ENCODE assay signal across 17 cellular contexts in the genomic region with DNA sequence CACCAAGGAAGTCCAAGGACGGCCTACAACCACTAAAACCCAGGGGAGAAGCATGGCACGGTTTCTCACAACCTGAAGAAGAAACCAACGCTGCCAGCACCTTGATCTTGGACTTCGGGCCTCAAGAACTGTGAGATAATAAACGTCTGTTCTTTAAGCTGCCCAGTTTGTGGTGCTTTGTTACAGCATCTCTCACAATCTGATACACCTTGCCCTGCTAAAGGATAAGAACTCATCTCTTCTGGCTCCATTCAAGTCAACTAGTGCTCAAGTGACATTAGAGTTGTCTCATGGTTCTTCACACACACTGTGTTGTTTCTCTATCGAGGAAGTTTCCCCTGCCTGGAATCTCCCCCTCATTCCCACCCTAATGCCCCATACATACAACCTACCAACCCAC.
DNase-seq lines count a peak whose midpoint lies in the region; ATAC-seq and TF ChIP-seq lines count a peak whose summit lies in the region.
"Had no signal": no experiment of that assay in that cellular context is flagged by ENCODE, and none has a peak within 500 bp of the region (broad histone marks: within the 10 kb centered on the region; RNA-seq: fewer than 3 reads in every experiment).

No MANE protein-coding gene starts in this region.

- ATAC-seq in IMR-90 (ENCODE audit: low read depth): no peak
- ATAC-seq in HG02884 (IDR thresholded peaks at IDR 0.05; ENCODE audit: unreplicated experiment): no peak
- ATAC-seq: A549; CD8-positive, alpha-beta T cell had no signal

- POLR2A ChIA-PET in IMR-90 (lab: Charles Lee; ENCODE audit: unreplicated experiment): no interaction called here

- no peak for TF ChIP-seq RAD21 in IMR-90 (IDR thresholded peaks at IDR 0.05; ENCODE audit: low read length)

- in situ Hi-C loops in IMR-90 (cut with MboI; ENCODE audit: low sequenced_read_pairs): no loop called here

- 89% methylated on average over 3 of the region's 6 CpGs; no CpG with 5 or more reads in 1 of the 2 experiments for WGBS in IMR-90 (ENCODE audit: extremely low coverage in 2 of 2, insufficient read length in 1 of 2), 2 experiments

- peaks cover 1% of the 10 kb centered on the region for H3K4me1 Mint-ChIP-seq in activated CD4-positive, alpha-beta T cell treated with anti-CD3 and anti-CD28 coated beads, Interleukin-2, amount 10 ng/mL, durations not matched to agents 24 days and 14 days
- H3K4me1 Mint-ChIP-seq in endothelial cell (ENCODE audit: unreplicated experiment): no peaks in the 10 kb centered on the region
- H3K4me1 Mint-ChIP-seq: B cell had no signal

- peak; percentile 32 for DNase-seq in activated CD4-positive, alpha-beta T cell treated with anti-CD3 and anti-CD28 coated beads, Interleukin-2, amount 10 ng/mL, durations not matched to agents 24 days and 14 days
- DNase-seq in activated CD4-positive, alpha-beta T cell treated with anti-CD3 and anti-CD28 coated beads for 1 hour: no peak
- DNase-seq in IMR-90: no peak
- DNase-seq in endothelial cell (ENCODE audit: low spot score): no peak
- DNase-seq: AML-193; Caco-2; Calu3; CD4-positive, alpha-beta T cell; CD8-positive, alpha-beta T cell; DMS79 treated with DMSO at 0.1 percent for 48 hours; GF-D8 had no signal

- H3K4me2 ChIP-seq in IMR-90 (ENCODE audit: low read depth, low read length): no peak overlapping the region
- H3K4me2 ChIP-seq: A549; BLaER1 treated with 17β-estradiol and CSF1 and Interleukin-3, amounts not matched to agents 10 nM and 100 nM had no signal

- no peak overlapping the region for H2BK5ac ChIP-seq in IMR-90 (ENCODE audit: low read depth, low read length, poor library complexity, severe bottlenecking)

- H4K8ac ChIP-seq in IMR-90 (ENCODE audit: low read depth in 2 of 2, low read length in 2 of 2): no peak overlapping the region

- H4K20me1 ChIP-seq in IMR-90 (ENCODE audit: insufficient read depth, low read length): no peaks in the 10 kb centered on the region
- H4K20me1 ChIP-seq: BLaER1 treated with 17β-estradiol and CSF1 and Interleukin-3, amounts not matched to agents 10 nM and 100 nM had no signal

- no peak overlapping the region for H4K91ac ChIP-seq in IMR-90 (ENCODE audit: insufficient read depth, low read depth, low read length)

- H2BK20ac ChIP-seq in IMR-90 (ENCODE audit: low read depth, low read length): 0 out of 2 replicates have a peak overlapping the region, but pooled peaks have one; percentile 63

- H3K4me3 Mint-ChIP-seq in activated CD4-positive, alpha-beta T cell treated with anti-CD3 and anti-CD28 coated beads, Interleukin-2, amount 10 ng/mL, durations not matched to agents 24 days and 14 days: no peak overlapping the region
- H3K4me3 Mint-ChIP-seq in endothelial cell (ENCODE audit: unreplicated experiment): no peak overlapping the region
- H3K4me3 Mint-ChIP-seq: B cell; CD4-positive, alpha-beta T cell; CD8-positive, alpha-beta T cell had no signal

- no peaks in the 10 kb centered on the region for H3K9me1 ChIP-seq in IMR-90 (ENCODE audit: insufficient read depth, low read length)

- no peak overlapping the region; the same call in 1 of the 2 replicates for H2AK5ac ChIP-seq in IMR-90 (ENCODE audit: low read depth, low read length)

- H3K9me3 Mint-ChIP-seq in activated CD4-positive, alpha-beta T cell treated with anti-CD3 and anti-CD28 coated beads, Interleukin-2, amount 10 ng/mL, durations not matched to agents 24 days and 14 days: peaks cover 4% of the 10 kb centered on the region
- H3K9me3 Mint-ChIP-seq in endothelial cell (ENCODE audit: unreplicated experiment): no peaks in the 10 kb centered on the region
- H3K9me3 Mint-ChIP-seq: CD4-positive, alpha-beta T cell; CD8-positive, alpha-beta T cell had no signal

- H3K14ac ChIP-seq in IMR-90 (replicated peaks; ENCODE audit: low read depth, low read length): no peak overlapping the region; the same call in 1 of the 2 replicates

- no peak overlapping the region for H4K5ac ChIP-seq in IMR-90 (ENCODE audit: low read depth, low read length)

- no peak for TF ChIP-seq CTCF in IMR-90 (conservative IDR thresholded peaks at IDR 0.05; ENCODE audit: low read depth, low read length)
- no peak for TF ChIP-seq CTCF in endothelial cell (IDR thresholded peaks at IDR 0.05; ENCODE audit: unreplicated experiment)

- H2AFZ ChIP-seq in IMR-90 (replicated peaks; ENCODE audit: low read length, poor library complexity): no peak overlapping the region

- CTCF ChIA-PET in IMR-90 (lab: Yijun Ruan, JAX): no interaction called here

- no peaks in the 10 kb centered on the region for H3K4me1 ChIP-seq in IMR-90 (ENCODE audit: control insufficient read depth, insufficient read depth, low read length)
- H3K4me1 ChIP-seq: A549; BLaER1 treated with 17β-estradiol and CSF1 and Interleukin-3, amounts not matched to agents 10 nM and 100 nM; Caco-2 had no signal

- no peak overlapping the region for H3K4me3 ChIP-seq in IMR-90 (ENCODE audit: insufficient read depth, low read depth, low read length)
- H3K4me3 ChIP-seq: A549; BLaER1 treated with 17β-estradiol and CSF1 and Interleukin-3, amounts not matched to agents 10 nM and 100 nM had no signal

- intact Hi-C loops in activated CD4-positive, alpha-beta T cell treated with anti-CD3 and anti-CD28 coated beads, Interleukin-2, amount 10 ng/mL, durations not matched to agents 24 days and 14 days (cut with micrococcal nuclease): no loop called here
- intact Hi-C loops in IMR-90 (cut with micrococcal nuclease): no loop called here

- H2BK15ac ChIP-seq in IMR-90 (ENCODE audit: low read depth, low read length): no peak overlapping the region

- no peak overlapping the region for H2AK9ac ChIP-seq in IMR-90 (replicated peaks; ENCODE audit: low read depth, low read length, poor library complexity)

- dilution Hi-C loops in IMR-90 (cut with HindIII; ENCODE audit: low sequenced_read_pairs, unreplicated experiment): no loop called here

- no peak overlapping the region for H3K27ac Mint-ChIP-seq in activated CD4-positive, alpha-beta T cell treated with anti-CD3 and anti-CD28 coated beads, Interleukin-2, amount 10 ng/mL, durations not matched to agents 24 days and 14 days
- peak overlapping the region; percentile 40 for H3K27ac Mint-ChIP-seq in endothelial cell (ENCODE audit: unreplicated experiment)
- H3K27ac Mint-ChIP-seq: B cell; CD4-positive, alpha-beta T cell; CD8-positive, alpha-beta T cell had no signal

- H3K36me3 Mint-ChIP-seq in activated CD4-positive, alpha-beta T cell treated with anti-CD3 and anti-CD28 coated beads, Interleukin-2, amount 10 ng/mL, durations not matched to agents 24 days and 14 days (ENCODE audit: low read depth): no peaks in the 10 kb centered on the region
- no peaks in the 10 kb centered on the region for H3K36me3 Mint-ChIP-seq in endothelial cell (ENCODE audit: low read depth, unreplicated experiment)
- H3K36me3 Mint-ChIP-seq: CD8-positive, alpha-beta T cell had no signal

- H3K18ac ChIP-seq in IMR-90 (ENCODE audit: low read depth, low read length): no peak overlapping the region

- H3K36me3 ChIP-seq in IMR-90 (ENCODE audit: control insufficient read depth, insufficient read depth, low read length): no peaks in the 10 kb centered on the region
- H3K36me3 ChIP-seq: BLaER1 treated with 17β-estradiol and CSF1 and Interleukin-3, amounts not matched to agents 10 nM and 100 nM had no signal

- no peak overlapping the region for H3K23ac ChIP-seq in IMR-90 (ENCODE audit: low read depth, low read length)

- TF ChIP-seq POLR2A in IMR-90 (IDR thresholded peaks at IDR 0.05; ENCODE audit: low read depth, low read length): no peak

- no peaks in the 10 kb centered on the region for H3K27me3 ChIP-seq in IMR-90 (ENCODE audit: control insufficient read depth, insufficient read depth, low read length)
- H3K27me3 ChIP-seq: BLaER1 treated with 17β-estradiol and CSF1 and Interleukin-3, amounts not matched to agents 10 nM and 100 nM had no signal

- no peak overlapping the region for H3K9ac ChIP-seq in IMR-90 (ENCODE audit: low read depth, low read length)
- H3K9ac ChIP-seq: BLaER1 treated with 17β-estradiol and CSF1 and Interleukin-3, amounts not matched to agents 10 nM and 100 nM had no signal

- no peaks in the 10 kb centered on the region for H3K79me1 ChIP-seq in IMR-90 (ENCODE audit: low read depth in 1 of 2, low read length in 2 of 2)

- no peak overlapping the region for H2BK120ac ChIP-seq in IMR-90 (ENCODE audit: low read depth, low read length)

- no peak overlapping the region for H3K27ac ChIP-seq in IMR-90 (ENCODE audit: insufficient read depth, low read length)
- H3K27ac ChIP-seq: 22Rv1; A549; BLaER1 treated with 17β-estradiol and CSF1 and Interleukin-3, amounts not matched to agents 10 nM and 100 nM; C4-2B had no signal

- H3K27me3 Mint-ChIP-seq in activated CD4-positive, alpha-beta T cell treated with anti-CD3 and anti-CD28 coated beads, Interleukin-2, amount 10 ng/mL, durations not matched to agents 24 days and 14 days: no peaks in the 10 kb centered on the region
- H3K27me3 Mint-ChIP-seq in endothelial cell (ENCODE audit: unreplicated experiment): no peaks in the 10 kb centered on the region
- H3K27me3 Mint-ChIP-seq: B cell; CD4-positive, alpha-beta T cell had no signal

- no TSS peak for BruUV-seq in IMR-90 (replicated peaks; lab: Mats Ljungman, UMichigan)

- H3K9me3 ChIP-seq in IMR-90 (ENCODE audit: control insufficient read depth, insufficient read depth, low read length): no peaks in the 10 kb centered on the region
- H3K9me3 ChIP-seq: A549, Caco-2 had no signal

- H3K4ac ChIP-seq in IMR-90 (ENCODE audit: low read depth, low read length): no peak overlapping the region; the same call in 1 of the 2 replicates

- H3K56ac ChIP-seq in IMR-90 (ENCODE audit: extremely low read depth, insufficient read depth, low read length): no peak overlapping the region

TF ChIP-seq in IMR-90, 13 proteins besides CTCF, POLR2A, EP300 and RAD21 (continues in another document):
- no peak for TF ChIP-seq SMC3 (IDR thresholded peaks at IDR 0.05; ENCODE audit: low read depth, low read length)
- TF ChIP-seq MXI1 (IDR thresholded peaks at IDR 0.05; ENCODE audit: borderline replicate concordance, low read depth, low read length): no peak
- no peak for TF ChIP-seq MAFK (IDR thresholded peaks at IDR 0.05; ENCODE audit: low read depth, low read length)
- no peak for TF ChIP-seq FOS (IDR thresholded peaks at IDR 0.05; ENCODE audit: low read depth, low read length)
- TF ChIP-seq MAZ (IDR thresholded peaks at IDR 0.05; ENCODE audit: borderline replicate concordance, low read depth, low read length): no peak
- TF ChIP-seq, protein P1, sequence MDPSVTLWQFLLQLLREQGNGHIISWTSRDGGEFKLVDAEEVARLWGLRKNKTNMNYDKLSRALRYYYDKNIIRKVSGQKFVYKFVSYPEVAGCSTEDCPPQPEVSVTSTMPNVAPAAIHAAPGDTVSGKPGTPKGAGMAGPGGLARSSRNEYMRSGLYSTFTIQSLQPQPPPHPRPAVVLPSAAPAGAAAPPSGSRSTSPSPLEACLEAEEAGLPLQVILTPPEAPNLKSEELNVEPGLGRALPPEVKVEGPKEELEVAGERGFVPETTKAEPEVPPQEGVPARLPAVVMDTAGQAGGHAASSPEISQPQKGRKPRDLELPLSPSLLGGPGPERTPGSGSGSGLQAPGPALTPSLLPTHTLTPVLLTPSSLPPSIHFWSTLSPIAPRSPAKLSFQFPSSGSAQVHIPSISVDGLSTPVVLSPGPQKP (IDR thresholded peaks at IDR 0.05; ENCODE audit: borderline replicate concordance, low read depth, low read length): no peak
- no peak for TF ChIP-seq RFX5 (IDR thresholded peaks at IDR 0.05; ENCODE audit: low read depth, low read length)
